In genomic region chr1:54124472-54124871, GRCh38 we compare ENCODE assay signal across 18 cellular contexts. TPM values are rescaled to one million over a fixed set of nuclear protein-coding genes. Genes with fewer than 3 reads are reported as not detected.
DNase-seq lines count a peak whose midpoint lies in the region; ATAC-seq and TF ChIP-seq lines count a peak whose summit lies in the region.
"Had no signal": no experiment of that assay in that cellular context is flagged by ENCODE, and none has a peak within 500 bp of the region (broad histone marks: within the 10 kb centered on the region; RNA-seq: fewer than 3 reads in every experiment).

No MANE protein-coding gene starts in this region.

- ATAC-seq in mucosa of descending colon (peak; percentile 70), HG03095 (IDR thresholded peaks at IDR 0.05; ENCODE audit: unreplicated experiment) (no peak), GM21717 (IDR thresholded peaks at IDR 0.05; ENCODE audit: unreplicated experiment) (no peak)
- ATAC-seq: stimulated activated naive CD8-positive, alpha-beta T cell treated with anti-CD3 and anti-CD28 coated beads, Interleukin-15, Interleukin-2, amounts not matched to agents 100 U/mL and 50 U/mL, for 24 hours had no signal

- H3K9ac ChIP-seq in OCI-LY1 (ENCODE audit: low read length): no peak overlapping the region

- H3K4me2 ChIP-seq in OCI-LY1 (ENCODE audit: low read length): peak overlapping the region; percentile 22; the same call in 1 of the 2 replicates

- no peaks in the 10 kb centered on the region for H3K79me2 ChIP-seq in OCI-LY1 (ENCODE audit: insufficient read depth, low read length)

- H2AFZ ChIP-seq in OCI-LY1 (ENCODE audit: low read length): no peak overlapping the region

- no peaks in the 10 kb centered on the region for H3K36me3 Mint-ChIP-seq in type B pancreatic cell
- H3K36me3 Mint-ChIP-seq: brain, naive B cell had no signal

- H3K4me1 ChIP-seq in OCI-LY1 (ENCODE audit: insufficient read depth, low read length, severe bottlenecking): peaks cover 20% of the 10 kb centered on the region
- H3K4me1 ChIP-seq in mucosa of descending colon (ENCODE audit: low read depth): peaks cover 20% of the 10 kb centered on the region
- peaks cover 2% of the 10 kb centered on the region for H3K4me1 ChIP-seq in effector memory CD4-positive, alpha-beta T cell (ENCODE audit: control insufficient read depth, insufficient read depth, low read length, poor library complexity, severe bottlenecking)
- H3K4me1 ChIP-seq: SJCRH30 had no signal

- H3K27me3 Mint-ChIP-seq in type B pancreatic cell: peaks cover 17% of the 10 kb centered on the region

- H3K9me3 Mint-ChIP-seq in type B pancreatic cell: peaks cover 5% of the 10 kb centered on the region
- H3K9me3 Mint-ChIP-seq: activated CD4-positive, alpha-beta T cell treated with anti-CD3 and anti-CD28 coated beads, Interleukin-2, amount 10 ng/mL, durations not matched to agents 24 days and 14 days; activated naive CD4-positive, alpha-beta T cell treated with anti-CD3 and anti-CD28 coated beads for 36 hours; IgD-negative memory B cell; naive B cell had no signal

- no peak overlapping the region for H3K4me3 ChIP-seq in OCI-LY1 (ENCODE audit: low read depth, low read length, poor library complexity, severe bottlenecking)
- no peak overlapping the region for H3K4me3 ChIP-seq in mucosa of descending colon
- H3K4me3 ChIP-seq in effector memory CD4-positive, alpha-beta T cell (ENCODE audit: insufficient read depth, low read depth, low read length, poor library complexity, severe bottlenecking): no peak overlapping the region
- H3K4me3 ChIP-seq: left ventricle myocardium inferior, SJCRH30 had no signal

- H3K9me3 ChIP-seq in OCI-LY1 (ENCODE audit: low read length) (no peaks in the 10 kb centered on the region), mucosa of descending colon (no peaks in the 10 kb centered on the region)
- H3K9me3 ChIP-seq in effector memory CD4-positive, alpha-beta T cell (ENCODE audit: control insufficient read depth, low read length): no peaks in the 10 kb centered on the region
- H3K9me3 ChIP-seq: left ventricle myocardium inferior, SJCRH30 had no signal

- H3K9me2 ChIP-seq in OCI-LY1 (ENCODE audit: low read depth, low read length): no peaks in the 10 kb centered on the region

- no peaks in the 10 kb centered on the region for H3K36me3 ChIP-seq in OCI-LY1 (ENCODE audit: insufficient read depth, low read length)
- no peaks in the 10 kb centered on the region for H3K36me3 ChIP-seq in mucosa of descending colon (ENCODE audit: low read depth)
- no peaks in the 10 kb centered on the region for H3K36me3 ChIP-seq in effector memory CD4-positive, alpha-beta T cell (ENCODE audit: control insufficient read depth, insufficient read depth, low read length)
- H3K36me3 ChIP-seq: left ventricle myocardium inferior, SJCRH30 had no signal

- no peak overlapping the region for H3K27ac Mint-ChIP-seq in type B pancreatic cell
- H3K27ac Mint-ChIP-seq: activated naive CD4-positive, alpha-beta T cell treated with anti-CD3 and anti-CD28 coated beads for 36 hours; IgD-negative memory B cell had no signal

- DNase-seq in DMS79 (lab: John Stamatoyannopoulos, UW) (peak; percentile 11), NCI-H2029 treated with DMSO at 0.1 percent for 48 hours (lab: John Stamatoyannopoulos, UW) (peak; percentile 78), mucosa of descending colon (peak; percentile 68 to 79 (median 75)), type B pancreatic cell (ENCODE audit: extremely low spot score, unreplicated experiment) (no peak)
- DNase-seq in effector memory CD4-positive, alpha-beta T cell: no peak
- DNase-seq: activated CD4-positive, alpha-beta T cell treated with anti-CD3 and anti-CD28 coated beads, Interleukin-2, amount 10 ng/mL, durations not matched to agents 24 days and 14 days; activated naive CD4-positive, alpha-beta T cell treated with anti-CD3 and anti-CD28 coated beads for 36 hours; left ventricle myocardium inferior; naive B cell; stimulated activated CD4-positive, alpha-beta T cell treated with anti-CD3 and anti-CD28 coated beads, Interleukin-12 subunit alpha, Interleukin-12 subunit beta, amount 100 ng/mL, for 4 hours; stimulated activated naive CD8-positive, alpha-beta T cell treated with anti-CD3 and anti-CD28 coated beads, Interleukin-15, Interleukin-2, amounts not matched to agents 100 U/mL and 50 U/mL, for 24 hours had no signal

- TF ChIP-seq CTCF in OCI-LY1 (IDR thresholded peaks at IDR 0.05; ENCODE audit: low read length) (no peak), mucosa of descending colon (IDR thresholded peaks at IDR 0.05) (no peak), type B pancreatic cell (conservative IDR thresholded peaks at IDR 0.05) (no peak)

- peaks cover 8% of the 10 kb centered on the region; the same call in 1 of the 2 replicates for H3K27me3 ChIP-seq in OCI-LY1 (ENCODE audit: insufficient read depth, low read length)
- H3K27me3 ChIP-seq in effector memory CD4-positive, alpha-beta T cell (replicated peaks; ENCODE audit: control insufficient read depth, insufficient read depth, low read length, poor library complexity, severe bottlenecking): no peaks in the 10 kb centered on the region

- intact Hi-C loops in mucosa of descending colon (cut with DNase I, micrococcal nuclease): loop anchor here in 1 of 2 donors (10.0 kb wide), 1 partner anchor 280 kb away; the partner anchor contains the start of gene SSBP3

- H3K27ac ChIP-seq in OCI-LY1 (ENCODE audit: low read depth, low read length, poor library complexity, severe bottlenecking): no peak overlapping the region
- H3K27ac ChIP-seq in effector memory CD4-positive, alpha-beta T cell (ENCODE audit: insufficient read depth, low read length, poor library complexity, severe bottlenecking): no peak overlapping the region
- H3K27ac ChIP-seq: left ventricle myocardium inferior, SJCRH30 had no signal

- H3K4me1 Mint-ChIP-seq in type B pancreatic cell (ENCODE audit: unreplicated experiment): peaks cover 24% of the 10 kb centered on the region

- no peaks in the 10 kb centered on the region for H4K20me1 ChIP-seq in OCI-LY1 (ENCODE audit: insufficient read depth, low read length)

- H3K4me3 Mint-ChIP-seq in type B pancreatic cell: no peak overlapping the region
- H3K4me3 Mint-ChIP-seq: activated CD4-positive, alpha-beta T cell treated with anti-CD3 and anti-CD28 coated beads, Interleukin-2, amount 10 ng/mL, durations not matched to agents 24 days and 14 days; activated naive CD4-positive, alpha-beta T cell treated with anti-CD3 and anti-CD28 coated beads for 36 hours; brain; IgD-negative memory B cell; naive B cell had no signal

- no peaks in the 10 kb centered on the region for H3F3A ChIP-seq in OCI-LY1 (ENCODE audit: insufficient read depth, low read length)

RNA-seq across cellular contexts. Expression of gene CDCP2, which starts 28.3 kb away (rescaled TPM):
- total RNA-seq in mucosa of descending colon (under 1 TPM in 2 of 3 donors, not detected in 1; 0.09 to 0.26 TPM), type B pancreatic cell (ENCODE audit: low replicate concordance) (not detected in 2 replicates)
- total RNA-seq: activated CD4-positive, alpha-beta T cell treated with anti-CD3 and anti-CD28 coated beads, Interleukin-2, amount 10 ng/mL, durations not matched to agents 24 days and 14 days; activated naive CD4-positive, alpha-beta T cell treated with anti-CD3 and anti-CD28 coated beads for 36 hours; left ventricle myocardium inferior; progenitor cell of endocrine pancreas; SJCRH30 had no signal

Comparison
In these comparisons a context has a peak if more than half of its experiments do, and no peak if none do; other contexts are left out.
1. DNase-seq: peak in DMS79 (single experiment), NCI-H2029 treated with DMSO at 0.1 percent for 48 hours (single experiment) and mucosa of descending colon (3 of 3); none in type B pancreatic cell (single experiment) and effector memory CD4-positive, alpha-beta T cell (0 of 3).